Comparison of ENCODE assay signal across 8 cellular contexts in the genomic region with DNA sequence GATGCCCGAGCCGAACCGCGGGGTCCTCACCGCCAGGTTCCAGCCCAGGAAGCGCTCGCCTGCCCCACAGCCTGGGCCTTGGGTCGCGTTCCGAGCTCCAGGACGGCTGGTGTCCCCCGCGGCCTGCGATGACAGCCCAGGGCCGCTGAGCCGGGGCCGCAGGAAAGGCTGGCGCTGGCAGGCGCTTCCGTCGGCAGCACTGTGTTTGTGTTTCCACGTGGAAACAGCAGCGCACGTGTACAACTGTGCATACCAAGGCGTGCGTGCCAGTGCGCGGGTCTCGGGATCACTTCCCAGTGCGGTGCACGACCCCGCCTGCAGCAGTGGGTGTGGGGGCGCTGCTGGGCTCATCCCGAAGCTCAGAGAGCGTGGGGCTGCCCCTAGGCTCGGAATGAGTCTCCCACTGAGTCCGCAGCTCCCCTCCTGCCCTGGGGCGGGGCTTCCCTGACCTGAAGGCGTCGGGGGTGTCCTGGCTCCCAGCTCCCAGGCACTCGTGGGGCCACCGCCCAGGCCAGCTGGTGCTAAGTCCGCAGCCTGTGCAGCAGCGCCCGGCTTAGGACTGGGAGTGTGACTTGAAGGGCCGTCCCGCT. TPM values are rescaled to one million over a fixed set of nuclear protein-coding genes. Genes with fewer than 3 reads are reported as not detected.
DNase-seq lines count a peak whose midpoint lies in the region; ATAC-seq and TF ChIP-seq lines count a peak whose summit lies in the region.

No MANE protein-coding gene starts in this region.

- no peak overlapping the region for H3K4me3 Mint-ChIP-seq in activated CD4-positive, alpha-beta memory T cell treated with anti-CD3 and anti-CD28 coated beads for 36 hours
- no peak overlapping the region for H3K4me3 Mint-ChIP-seq in activated CD4-positive, alpha-beta memory T cell treated with anti-CD3 and anti-CD28 coated beads, Interleukin-2, amount 10 ng/mL, durations not matched to agents 7 days and 5 days

- POLR2A ChIA-PET in activated CD4-positive, alpha-beta memory T cell treated with anti-CD3 and anti-CD28 coated beads for 36 hours (lab: Charles Lee) = interaction anchor here (0.5 to 2.5 kb wide), 3 partner anchors 17 to 181 kb away, joined by 3 to 15 read pairs (median 4); a partner anchor contains a TSS
- POLR2A ChIA-PET in activated CD4-positive, alpha-beta memory T cell treated with anti-CD3 and anti-CD28 coated beads, Interleukin-2, amount 10 ng/mL, durations not matched to agents 7 days and 5 days (lab: Charles Lee) = interaction anchor here (0.6 to 3.7 kb wide), 2 partner anchors 17 to 180 kb away, joined by 4 to 49 read pairs; a partner anchor contains a TSS

- H3K27me3 Mint-ChIP-seq in activated CD4-positive, alpha-beta memory T cell treated with anti-CD3 and anti-CD28 coated beads for 36 hours = no peaks in the 10 kb centered on the region
- no peaks in the 10 kb centered on the region for H3K27me3 Mint-ChIP-seq in activated CD4-positive, alpha-beta memory T cell treated with anti-CD3 and anti-CD28 coated beads, Interleukin-2, amount 10 ng/mL, durations not matched to agents 7 days and 5 days

- no peak overlapping the region for H3K27ac Mint-ChIP-seq in activated CD4-positive, alpha-beta memory T cell treated with anti-CD3 and anti-CD28 coated beads for 36 hours
- no peak overlapping the region for H3K27ac Mint-ChIP-seq in activated CD4-positive, alpha-beta memory T cell treated with anti-CD3 and anti-CD28 coated beads, Interleukin-2, amount 10 ng/mL, durations not matched to agents 7 days and 5 days

- H3K36me3 ChIP-seq in tibial artery = peaks cover 32 to 47% (median 46%) of the 10 kb centered on the region in 3 donors

- peak; percentile 26 for DNase-seq in activated CD4-positive, alpha-beta memory T cell treated with anti-CD3 and anti-CD28 coated beads for 36 hours
- DNase-seq in activated CD4-positive, alpha-beta memory T cell treated with anti-CD3 and anti-CD28 coated beads, Interleukin-2, amount 10 ng/mL, durations not matched to agents 7 days and 5 days = no peak
- DNase-seq in coronary artery (ENCODE audit: low spot score) (no peak), lung microvascular endothelial cell (ENCODE audit: low read depth in 2 of 2) (peak; percentile 58 to 94), tibial artery (no peak), NCI-H1048 (lab: John Stamatoyannopoulos, UW) (no peak)

- no peaks in the 10 kb centered on the region for H3K9me3 ChIP-seq in tibial artery

- H3K27ac ChIP-seq in coronary artery = no peak overlapping the region
- peak overlapping the region in 1 of 2 donors; percentile 54 for H3K27ac ChIP-seq in tibial artery

- H3K4me1 Mint-ChIP-seq in activated CD4-positive, alpha-beta memory T cell treated with anti-CD3 and anti-CD28 coated beads for 36 hours (ENCODE audit: low read depth) = no peaks in the 10 kb centered on the region
- H3K4me1 Mint-ChIP-seq in activated CD4-positive, alpha-beta memory T cell treated with anti-CD3 and anti-CD28 coated beads, Interleukin-2, amount 10 ng/mL, durations not matched to agents 7 days and 5 days = peaks cover 3% of the 10 kb centered on the region

- CTCF ChIA-PET in activated CD4-positive, alpha-beta memory T cell treated with anti-CD3 and anti-CD28 coated beads for 36 hours (lab: Charles Lee) = interaction anchor here (1.2 to 3.7 kb wide), 6 partner anchors 14 to 382 kb away, joined by 4 to 21 read pairs (median 6); a partner anchor contains a TSS
- CTCF ChIA-PET in activated CD4-positive, alpha-beta memory T cell treated with anti-CD3 and anti-CD28 coated beads, Interleukin-2, amount 10 ng/mL, durations not matched to agents 7 days and 5 days (lab: Charles Lee) = interaction anchor here (1.1 to 2.7 kb wide), 6 partner anchors 13 to 294 kb away, joined by 3 to 16 read pairs (median 4); a partner anchor contains a TSS

- intact Hi-C loops in activated CD4-positive, alpha-beta memory T cell treated with anti-CD3 and anti-CD28 coated beads for 36 hours (cut with micrococcal nuclease) = loop anchor here (1.0 kb wide), 1 partner anchor 17 kb away; a partner anchor contains a TSS
- intact Hi-C loops in tibial artery (cut with DNase I; ENCODE audit: low total_unique reads) = no loop called here

- no peaks in the 10 kb centered on the region for H3K27me3 ChIP-seq in tibial artery

- TF ChIP-seq CTCF in coronary artery (IDR thresholded peaks at IDR 0.05) (no peak), tibial artery (IDR thresholded peaks at IDR 0.05) (no peak)

- H3K4me1 ChIP-seq in tibial artery = peaks cover 0 to 7% (median 2%) of the 10 kb centered on the region in 4 donors

- peak overlapping the region; percentile 44 for H3K4me3 ChIP-seq in coronary artery
- H3K4me3 ChIP-seq in tibial artery = peak overlapping the region; percentile 47 to 49

- H3K9me3 Mint-ChIP-seq in activated CD4-positive, alpha-beta memory T cell treated with anti-CD3 and anti-CD28 coated beads for 36 hours = no peaks in the 10 kb centered on the region
- no peaks in the 10 kb centered on the region for H3K9me3 Mint-ChIP-seq in activated CD4-positive, alpha-beta memory T cell treated with anti-CD3 and anti-CD28 coated beads, Interleukin-2, amount 10 ng/mL, durations not matched to agents 7 days and 5 days

- H3K36me3 Mint-ChIP-seq in activated CD4-positive, alpha-beta memory T cell treated with anti-CD3 and anti-CD28 coated beads for 36 hours = peaks cover 11% of the 10 kb centered on the region
- H3K36me3 Mint-ChIP-seq in activated CD4-positive, alpha-beta memory T cell treated with anti-CD3 and anti-CD28 coated beads, Interleukin-2, amount 10 ng/mL, durations not matched to agents 7 days and 5 days (ENCODE audit: low read depth) = peaks cover 26% of the 10 kb centered on the region

- no peak for ATAC-seq in HG02759 (IDR thresholded peaks at IDR 0.05; ENCODE audit: unreplicated experiment)
- no peak for ATAC-seq in HG03095 (IDR thresholded peaks at IDR 0.05; ENCODE audit: unreplicated experiment)

RNA-seq across cellular contexts. Expression of a gene that starts 17.2 kb away (rescaled TPM):
- total RNA-seq in activated CD4-positive, alpha-beta memory T cell treated with anti-CD3 and anti-CD28 coated beads for 36 hours = 10 to 100 TPM; 21.6 to 24.1 TPM
- total RNA-seq in activated CD4-positive, alpha-beta memory T cell treated with anti-CD3 and anti-CD28 coated beads, Interleukin-2, amount 10 ng/mL, durations not matched to agents 7 days and 5 days = 10 to 100 TPM; 57.5 to 60.6 TPM
- 19.2 and 20.2 TPM in 2 replicates for total RNA-seq in lung microvascular endothelial cell

Comparison
In these comparisons a context has a peak if more than half of its experiments do, and no peak if none do; other contexts are left out.
1. DNase-seq: peak in activated CD4-positive, alpha-beta memory T cell treated with anti-CD3 and anti-CD28 coated beads for 36 hours (single experiment) and lung microvascular endothelial cell (2 of 2); none in activated CD4-positive, alpha-beta memory T cell treated with anti-CD3 and anti-CD28 coated beads, Interleukin-2, amount 10 ng/mL, durations not matched to agents 7 days and 5 days (single experiment), coronary artery (single experiment), tibial artery (0 of 2) and NCI-H1048 (single experiment).